In the genomic region with DNA sequence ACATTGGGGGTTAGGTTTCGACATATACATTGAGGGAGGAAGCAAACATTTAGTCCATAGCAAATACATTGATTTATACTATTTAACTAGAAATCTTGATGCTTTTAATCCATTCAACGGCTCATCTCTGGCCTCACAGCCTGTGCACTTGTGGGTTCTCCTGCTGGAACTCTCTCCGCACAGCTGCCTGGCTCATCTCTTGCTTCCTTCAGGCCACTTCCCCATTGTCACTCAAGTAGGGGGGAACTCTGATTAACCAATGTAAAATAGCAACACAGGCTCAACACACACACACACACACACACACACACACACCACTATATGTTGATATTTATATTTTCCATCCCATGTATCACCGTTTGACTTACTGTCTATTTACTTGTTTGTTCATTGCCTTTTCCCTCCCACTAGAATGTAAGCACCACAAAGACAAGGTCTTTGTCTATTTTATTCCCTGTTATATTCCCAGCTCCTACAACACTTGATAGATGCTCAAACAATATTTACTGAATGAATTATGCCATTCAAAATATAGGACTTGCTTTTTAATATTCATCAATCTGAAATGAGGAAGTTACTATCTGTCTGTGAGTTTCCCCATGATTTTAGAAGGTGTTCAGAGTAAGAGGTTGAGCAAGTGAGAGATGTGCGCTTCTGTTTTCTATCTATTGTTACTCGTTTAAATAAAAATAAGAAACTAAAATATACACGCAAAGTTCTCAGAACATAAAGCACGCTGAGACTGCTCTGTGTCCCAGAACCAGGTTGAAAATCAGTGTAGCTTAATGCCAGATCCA, we compare ENCODE assay signal across 26 cellular contexts. TPM values are rescaled to one million over a fixed set of nuclear protein-coding genes. Genes with fewer than 3 reads are reported as not detected.
"Had no signal": no experiment of that assay in that cellular context is flagged by ENCODE, and none has a peak within 500 bp of the region (broad histone marks: within the 10 kb centered on the region; RNA-seq: fewer than 3 reads in every experiment).

No MANE protein-coding gene starts in this region.

- H3K27me3 ChIP-seq: brain microvascular endothelial cell had no signal

- H3K36me3 Mint-ChIP-seq: activated CD8-positive, alpha-beta memory T cell treated with anti-CD3 and anti-CD28 coated beads, Interleukin-2, amount 10 ng/mL, durations not matched to agents 7 days and 5 days had no signal

- ATAC-seq: activated CD8-positive, alpha-beta memory T cell treated with anti-CD3 and anti-CD28 coated beads, Interleukin-2, amount 10 ng/mL, durations not matched to agents 7 days and 5 days; activated CD8-positive, alpha-beta T cell treated with anti-CD3 and anti-CD28 coated beads for 36 hours; heart right ventricle; left colon; sciatic nerve had no signal

- H3K27ac ChIP-seq: brain microvascular endothelial cell, heart right ventricle, tibial artery, VCaP had no signal

- H3K9me3 ChIP-seq: heart right ventricle, tibial artery had no signal

- H3K27ac Mint-ChIP-seq: activated CD4-positive, alpha-beta T cell treated with anti-CD3 and anti-CD28 coated beads, Interleukin-2, amount 10 ng/mL, durations not matched to agents 7 days and 5 days; activated CD8-positive, alpha-beta memory T cell treated with anti-CD3 and anti-CD28 coated beads, Interleukin-2, amount 10 ng/mL, durations not matched to agents 7 days and 5 days; activated CD8-positive, alpha-beta T cell treated with anti-CD3 and anti-CD28 coated beads for 36 hours; dendritic cell treated with granulocyte-macrophage colony-stimulating factor and Interleukin-4, amounts not matched to agents 40 ng/mL and 50 ng/mL, for 4 days; nephron progenitor cell had no signal

- H3K4me3 Mint-ChIP-seq: activated CD4-positive, alpha-beta T cell treated with anti-CD3 and anti-CD28 coated beads, Interleukin-2, amount 10 ng/mL, durations not matched to agents 7 days and 5 days; activated CD8-positive, alpha-beta memory T cell treated with anti-CD3 and anti-CD28 coated beads, Interleukin-2, amount 10 ng/mL, durations not matched to agents 7 days and 5 days; activated CD8-positive, alpha-beta T cell treated with anti-CD3 and anti-CD28 coated beads for 36 hours; dendritic cell treated with granulocyte-macrophage colony-stimulating factor and Interleukin-4, amounts not matched to agents 40 ng/mL and 50 ng/mL, for 4 days; nephron progenitor cell had no signal

- H3K9me3 Mint-ChIP-seq: activated CD4-positive, alpha-beta T cell treated with anti-CD3 and anti-CD28 coated beads, Interleukin-2, amount 10 ng/mL, durations not matched to agents 7 days and 5 days; activated CD8-positive, alpha-beta T cell treated with anti-CD3 and anti-CD28 coated beads for 36 hours; dendritic cell treated with granulocyte-macrophage colony-stimulating factor and Interleukin-4, amounts not matched to agents 40 ng/mL and 50 ng/mL, for 4 days had no signal

- H3K4me1 Mint-ChIP-seq: activated CD4-positive, alpha-beta T cell treated with anti-CD3 and anti-CD28 coated beads, Interleukin-2, amount 10 ng/mL, durations not matched to agents 7 days and 5 days; activated CD8-positive, alpha-beta memory T cell treated with anti-CD3 and anti-CD28 coated beads, Interleukin-2, amount 10 ng/mL, durations not matched to agents 7 days and 5 days; nephron progenitor cell had no signal

- DNase-seq: activated CD4-positive, alpha-beta T cell treated with anti-CD3 and anti-CD28 coated beads, Interleukin-2, amount 10 ng/mL, durations not matched to agents 7 days and 5 days; activated CD4-positive, CD25-positive, alpha-beta regulatory T cell treated with anti-CD3 and anti-CD28 coated beads, Interleukin-2, amount 50 U/mL, for 72 hours; activated CD8-positive, alpha-beta memory T cell treated with anti-CD3 and anti-CD28 coated beads, Interleukin-2, amount 10 ng/mL, durations not matched to agents 7 days and 5 days; activated CD8-positive, alpha-beta T cell treated with anti-CD3 and anti-CD28 coated beads for 36 hours; activated gamma-delta T cell; activated naive CD4-positive, alpha-beta T cell treated with anti-CD3 and anti-CD28 coated beads, Interleukin-2, amount 50 U/mL, for 16 hours; activated T-cell treated with anti-CD3 and anti-CD28 coated beads for 4 hours; aorta; brain microvascular endothelial cell; caudate nucleus; effector CD4-positive, alpha-beta T cell; erythroblast; foreskin fibroblast; heart right ventricle; left colon; mesenchymal stem cell; nephron progenitor cell; small intestine; stimulated activated CD4-positive, alpha-beta T cell treated with anti-CD3 and anti-CD28 coated beads, Interleukin-15, amount 100 ng/mL, for 24 hours; stimulated activated CD8-positive, alpha-beta memory T cell treated with anti-CD3 and anti-CD28 coated beads, Interleukin-4, amount 100 ng/mL, for 48 hours; stimulated activated naive CD4-positive, alpha-beta T cell treated with Interleukin-2 at 50 U/mL for 16 hours; tibial artery had no signal

- H3K36me3 ChIP-seq: brain microvascular endothelial cell, heart right ventricle, tibial artery had no signal

- H3K4me3 ChIP-seq: heart right ventricle, tibial artery had no signal

- H3K4me1 ChIP-seq: heart right ventricle, tibial artery had no signal

RNA-seq across cellular contexts. Expression of a gene that starts 29.8 kb away (rescaled TPM):
- total RNA-seq: myocyte had no signal
